In the genomic region with DNA sequence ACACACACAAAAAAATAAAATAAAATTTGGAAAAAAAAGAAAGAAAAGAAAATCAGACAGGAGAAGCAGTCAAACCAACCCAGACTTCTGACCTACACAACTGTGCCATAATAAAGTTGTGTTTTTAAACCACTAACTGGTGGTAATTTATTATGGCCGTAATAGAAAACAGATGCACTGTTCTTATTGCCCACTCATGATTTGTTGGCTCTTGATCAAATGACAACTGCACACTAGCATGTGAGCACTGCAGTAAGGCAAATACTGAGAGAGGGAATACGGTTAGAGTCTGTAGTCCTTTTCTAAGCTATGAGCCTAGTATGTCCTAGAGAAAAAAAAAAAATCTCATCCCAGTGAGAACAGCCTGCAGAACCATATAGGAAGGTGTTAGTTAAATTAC, we compare ENCODE assay signal across 22 cellular contexts.
DNase-seq lines count a peak whose midpoint lies in the region; ATAC-seq and TF ChIP-seq lines count a peak whose summit lies in the region.
"Had no signal": no experiment of that assay in that cellular context is flagged by ENCODE, and none has a peak within 500 bp of the region (broad histone marks: within the 10 kb centered on the region; RNA-seq: fewer than 3 reads in every experiment).

No MANE protein-coding gene starts in this region.

- no peak overlapping the region for H2BK120ac ChIP-seq in mesendoderm (ENCODE audit: low read depth, low read length)

- H3K27me3 ChIP-seq in SK-N-SH (ENCODE audit: insufficient read depth) (no peaks in the 10 kb centered on the region), mesendoderm (ENCODE audit: insufficient read depth, low read length, poor library complexity) (no peaks in the 10 kb centered on the region)
- H3K27me3 ChIP-seq: BE2C, MG63, SJSA1 had no signal

- no peaks in the 10 kb centered on the region for H4K20me1 ChIP-seq in SK-N-SH (ENCODE audit: insufficient read depth)

- TF ChIP-seq CTCF in AG10803 (conservative IDR thresholded peaks at IDR 0.05; ENCODE audit: low read length) (no peak), SK-N-SH (IDR thresholded peaks at IDR 0.05) (no peak)

- H3K9ac ChIP-seq in SK-N-SH: no peak overlapping the region
- H3K9ac ChIP-seq in mesendoderm (ENCODE audit: low read length): no peak overlapping the region

- H3K27ac ChIP-seq in SK-N-SH (ENCODE audit: low read depth in 2 of 2, low read length in 1 of 2) (no peak overlapping the region), mesendoderm (ENCODE audit: low read depth, low read length) (no peak overlapping the region)
- H3K27ac ChIP-seq: HL-60, SJSA1 had no signal

- no peaks in the 10 kb centered on the region for H3K36me3 ChIP-seq in SK-N-SH (replicated peaks in 1 of 2; ENCODE audit: control insufficient read depth in 1 of 2, insufficient read depth in 2 of 2, low read length in 1 of 2)
- H3K36me3 ChIP-seq in mesendoderm (ENCODE audit: control insufficient read depth, insufficient read depth, low read length): no peaks in the 10 kb centered on the region
- H3K36me3 ChIP-seq: BE2C, MG63, SJSA1 had no signal

- DNase-seq in AG10803 (ENCODE audit: low read depth): peak; percentile 23
- DNase-seq in GM04504 (ENCODE audit: low read depth): peak; percentile 19
- DNase-seq in SK-N-SH: peak; percentile 20
- DNase-seq in mesendoderm: no peak
- DNase-seq: BE2C; DMS79; MG63; NCI-H1436; NCI-H187 treated with DMSO at 0.1 percent for 48 hours; NCI-H2107; NCI-H446 treated with DMSO at 0.1 percent for 48 hours; NK-92 treated with Interleukin-12 subunit alpha and Interleukin-12 subunit beta, amount 100 ng/mL, for 24 hours; T-helper 2 cell had no signal

- ATAC-seq in HG03135 (IDR thresholded peaks at IDR 0.05; ENCODE audit: unreplicated experiment) (no peak), HG03442 (IDR thresholded peaks at IDR 0.05; ENCODE audit: unreplicated experiment) (no peak), GM21447 (IDR thresholded peaks at IDR 0.05; ENCODE audit: unreplicated experiment) (no peak)
- ATAC-seq: HepG2, K562, Panc1, Right ventricle myocardium inferior had no signal

- no peak for TF ChIP-seq RAD21 in SK-N-SH (IDR thresholded peaks at IDR 0.05; ENCODE audit: low read length)

- no peaks in the 10 kb centered on the region for H3K9me2 ChIP-seq in SK-N-SH

- no peak overlapping the region for H2BK15ac ChIP-seq in mesendoderm (replicated peaks; ENCODE audit: low read depth)

- POLR2A ChIA-PET in SK-N-SH (lab: Yijun Ruan, JAX): no interaction called here

- peak in 1 of 2 experiments; percentile 16; a peak in 1 of 4 replicates for TF ChIP-seq EP300 in SK-N-SH (IDR thresholded peaks at IDR 0.05; ENCODE audit: borderline replicate concordance in 1 of 2, low read depth in 1 of 2, low read length in 1 of 2)

- H3K56ac ChIP-seq in mesendoderm (ENCODE audit: low read length): no peak overlapping the region

- no peak overlapping the region for H2AFZ ChIP-seq in SK-N-SH (ENCODE audit: low read depth)

- CTCF ChIA-PET in SK-N-SH (lab: Yijun Ruan, JAX): no interaction called here

- no peak overlapping the region for H3K23ac ChIP-seq in mesendoderm (ENCODE audit: low read length)

- no peak overlapping the region for H4K5ac ChIP-seq in mesendoderm (ENCODE audit: low read length)

- H3K4me3 ChIP-seq in AG10803 (ENCODE audit: low read length) (no peak overlapping the region), SK-N-SH (ENCODE audit: low read depth in 2 of 2, low read length in 1 of 2) (no peak overlapping the region), mesendoderm (ENCODE audit: low read length) (no peak overlapping the region)
- H3K4me3 ChIP-seq: K562, MG63, SJSA1 had no signal

- no peaks in the 10 kb centered on the region for H3F3A ChIP-seq in SK-N-SH (replicated peaks; ENCODE audit: insufficient read depth)

- peak overlapping the region; percentile 31 for H4K8ac ChIP-seq in mesendoderm (ENCODE audit: low read depth, low read length)

- H3K79me2 ChIP-seq in SK-N-SH (ENCODE audit: insufficient read depth) (no peaks in the 10 kb centered on the region), mesendoderm (ENCODE audit: control insufficient read depth, insufficient read depth, low read length) (no peaks in the 10 kb centered on the region)

- H3K4me1 ChIP-seq in SK-N-SH (ENCODE audit: control insufficient read depth in 1 of 2, insufficient read depth in 2 of 2, low read depth in 1 of 2, low read length in 1 of 2) (no peaks in the 10 kb centered on the region; a peak in 1 of 4 replicates), mesendoderm (ENCODE audit: control insufficient read depth, low read depth, low read length) (peaks cover 2% of the 10 kb centered on the region)
- H3K4me1 ChIP-seq: BE2C, SJSA1 had no signal

- no peak overlapping the region for H2AK5ac ChIP-seq in mesendoderm (ENCODE audit: low read length)

- H3K4me2 ChIP-seq in SK-N-SH (no peak overlapping the region), mesendoderm (ENCODE audit: low read length) (no peak overlapping the region)

- peak overlapping the region; percentile 8 for H2BK5ac ChIP-seq in mesendoderm (ENCODE audit: low read length)

- H3K18ac ChIP-seq in mesendoderm (ENCODE audit: low read length): peak overlapping the region; percentile 47

- WGBS in SK-N-SH (ENCODE audit: low lambda C conversion rate): 9% methylated on average over 2 of the region's 2 CpGs
- no CpG with 5 or more reads among the region's 2 CpGs for WGBS in mesendoderm (ENCODE audit: extremely low coverage, insufficient coverage, low lambda C conversion rate)

- no peaks in the 10 kb centered on the region for H3K79me1 ChIP-seq in mesendoderm (ENCODE audit: low read length)

- no peak overlapping the region for H3K4ac ChIP-seq in mesendoderm (ENCODE audit: low read depth, low read length)

- H3K9me3 ChIP-seq in SK-N-SH: no peaks in the 10 kb centered on the region
- H3K9me3 ChIP-seq: BE2C, MG63, SJSA1 had no signal

TF ChIP-seq in SK-N-SH, 30 proteins besides CTCF, POLR2A, EP300 and RAD21:
- TF ChIP-seq, protein P1, sequence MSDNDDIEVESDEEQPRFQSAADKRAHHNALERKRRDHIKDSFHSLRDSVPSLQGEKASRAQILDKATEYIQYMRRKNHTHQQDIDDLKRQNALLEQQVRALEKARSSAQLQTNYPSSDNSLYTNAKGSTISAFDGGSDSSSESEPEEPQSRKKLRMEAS (IDR thresholded peaks at IDR 0.05; ENCODE audit: low read depth): no peak
- TF ChIP-seq, protein P2, sequence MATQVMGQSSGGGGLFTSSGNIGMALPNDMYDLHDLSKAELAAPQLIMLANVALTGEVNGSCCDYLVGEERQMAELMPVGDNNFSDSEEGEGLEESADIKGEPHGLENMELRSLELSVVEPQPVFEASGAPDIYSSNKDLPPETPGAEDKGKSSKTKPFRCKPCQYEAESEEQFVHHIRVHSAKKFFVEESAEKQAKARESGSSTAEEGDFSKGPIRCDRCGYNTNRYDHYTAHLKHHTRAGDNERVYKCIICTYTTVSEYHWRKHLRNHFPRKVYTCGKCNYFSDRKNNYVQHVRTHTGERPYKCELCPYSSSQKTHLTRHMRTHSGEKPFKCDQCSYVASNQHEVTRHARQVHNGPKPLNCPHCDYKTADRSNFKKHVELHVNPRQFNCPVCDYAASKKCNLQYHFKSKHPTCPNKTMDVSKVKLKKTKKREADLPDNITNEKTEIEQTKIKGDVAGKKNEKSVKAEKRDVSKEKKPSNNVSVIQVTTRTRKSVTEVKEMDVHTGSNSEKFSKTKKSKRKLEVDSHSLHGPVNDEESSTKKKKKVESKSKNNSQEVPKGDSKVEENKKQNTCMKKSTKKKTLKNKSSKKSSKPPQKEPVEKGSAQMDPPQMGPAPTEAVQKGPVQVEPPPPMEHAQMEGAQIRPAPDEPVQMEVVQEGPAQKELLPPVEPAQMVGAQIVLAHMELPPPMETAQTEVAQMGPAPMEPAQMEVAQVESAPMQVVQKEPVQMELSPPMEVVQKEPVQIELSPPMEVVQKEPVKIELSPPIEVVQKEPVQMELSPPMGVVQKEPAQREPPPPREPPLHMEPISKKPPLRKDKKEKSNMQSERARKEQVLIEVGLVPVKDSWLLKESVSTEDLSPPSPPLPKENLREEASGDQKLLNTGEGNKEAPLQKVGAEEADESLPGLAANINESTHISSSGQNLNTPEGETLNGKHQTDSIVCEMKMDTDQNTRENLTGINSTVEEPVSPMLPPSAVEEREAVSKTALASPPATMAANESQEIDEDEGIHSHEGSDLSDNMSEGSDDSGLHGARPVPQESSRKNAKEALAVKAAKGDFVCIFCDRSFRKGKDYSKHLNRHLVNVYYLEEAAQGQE (IDR thresholded peaks at IDR 0.05; ENCODE audit: low read depth, low read length): no peak
- no peak for TF ChIP-seq ELF1 (IDR thresholded peaks at IDR 0.05)
- 0 out of 2 replicates have a peak, but pooled peaks have one; percentile 25 for TF ChIP-seq MXI1 (IDR thresholded peaks at IDR 0.05; ENCODE audit: low read depth, low read length)
- TF ChIP-seq NFIC (IDR thresholded peaks at IDR 0.05; ENCODE audit: borderline replicate concordance): no peak
